In the genomic region with DNA sequence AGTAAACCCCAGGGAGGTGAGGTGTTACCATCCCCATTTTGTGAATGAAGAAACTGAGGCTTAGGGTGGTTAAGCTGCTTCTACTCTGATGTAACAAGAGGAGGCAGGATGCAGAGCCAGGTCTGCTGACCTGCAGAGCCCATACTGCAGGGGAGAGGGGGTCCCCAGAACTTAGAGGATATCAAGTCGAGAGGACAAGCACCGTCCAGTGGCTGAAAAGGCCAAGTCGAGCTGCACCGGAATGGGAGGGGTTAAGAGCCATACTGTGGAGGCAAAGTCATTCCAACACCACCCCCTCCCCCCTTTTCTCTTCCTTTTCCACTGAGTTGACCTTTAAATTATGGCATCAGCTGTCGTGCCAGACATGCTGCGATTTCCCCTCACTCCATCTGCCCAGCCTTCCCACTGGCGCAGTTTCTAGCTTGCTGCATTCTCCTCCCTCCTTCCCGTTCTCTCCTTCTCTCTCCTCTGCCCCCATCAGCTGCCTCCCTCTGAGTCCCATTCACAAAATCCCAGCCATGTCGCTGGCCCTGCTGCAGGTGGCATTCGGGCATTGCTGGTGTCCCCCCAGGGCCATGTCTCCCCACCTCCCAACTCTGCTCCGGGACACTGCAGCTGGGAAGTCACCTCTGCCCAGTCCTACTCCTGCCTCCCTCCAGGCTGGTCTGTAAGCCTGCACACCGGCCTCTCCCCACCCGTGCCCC, we compare ENCODE assay signal across 15 cellular contexts.
"Had no signal": no experiment of that assay in that cellular context is flagged by ENCODE, and none has a peak within 500 bp of the region (broad histone marks: within the 10 kb centered on the region; RNA-seq: fewer than 3 reads in every experiment).

No MANE protein-coding gene starts in this region.

- ATAC-seq: heart left ventricle, right lobe of liver, T-helper 17 cell had no signal

- H3K36me3 Mint-ChIP-seq: activated naive CD8-positive, alpha-beta T cell; type B pancreatic cell had no signal

- H3K4me3 Mint-ChIP-seq: activated CD4-positive, alpha-beta T cell treated with anti-CD3 and anti-CD28 coated beads, Interleukin-2, amount 10 ng/mL, durations not matched to agents 7 days and 5 days; activated naive CD8-positive, alpha-beta T cell; T-helper 17 cell; type B pancreatic cell had no signal

- H3K27me3 Mint-ChIP-seq: activated CD4-positive, alpha-beta T cell treated with anti-CD3 and anti-CD28 coated beads, Interleukin-2, amount 10 ng/mL, durations not matched to agents 7 days and 5 days had no signal

- H3K9me3 Mint-ChIP-seq: activated CD4-positive, alpha-beta T cell treated with anti-CD3 and anti-CD28 coated beads, Interleukin-2, amount 10 ng/mL, durations not matched to agents 7 days and 5 days; type B pancreatic cell had no signal

- H3K27ac Mint-ChIP-seq: activated CD4-positive, alpha-beta T cell treated with anti-CD3 and anti-CD28 coated beads, Interleukin-2, amount 10 ng/mL, durations not matched to agents 7 days and 5 days; activated naive CD8-positive, alpha-beta T cell; progenitor cell of endocrine pancreas; T-helper 17 cell; type B pancreatic cell had no signal

- H3K4me1 Mint-ChIP-seq: activated CD4-positive, alpha-beta T cell treated with anti-CD3 and anti-CD28 coated beads, Interleukin-2, amount 10 ng/mL, durations not matched to agents 7 days and 5 days; T-helper 17 cell had no signal

- DNase-seq: activated CD4-positive, alpha-beta T cell treated with anti-CD3 and anti-CD28 coated beads, Interleukin-2, amount 10 ng/mL, durations not matched to agents 7 days and 5 days; activated CD4-positive, CD25-positive, alpha-beta regulatory T cell; activated CD8-positive, alpha-beta memory T cell treated with anti-CD3 and anti-CD28 coated beads for 24 hours; amygdala; brain microvascular endothelial cell; foreskin melanocyte; left ventricle myocardium inferior; stimulated activated CD4-positive, alpha-beta T cell treated with anti-CD3 and anti-CD28 coated beads, Interleukin-12 subunit alpha, Interleukin-12 subunit beta, amount 100 ng/mL, for 4 hours; stimulated activated naive CD4-positive, alpha-beta T cell; T-helper 17 cell had no signal
